In genomic region chr1:151720974-151721787, GRCh38 we compare ENCODE assay signal across 8 cellular contexts. TPM values are rescaled to one million over a fixed set of nuclear protein-coding genes. Genes with fewer than 3 reads are reported as not detected.
A peak's percentile ranks its signal among the peaks of the same experiment; 100 is the strongest.
DNase-seq lines count a peak whose midpoint lies in the region; ATAC-seq, FAIRE-seq and TF ChIP-seq lines count a peak whose summit lies in the region.

RIIAD1 (plus strand) TSS chr1:151721522; CDS start chr1:151721537, 15 bp downstream.

- no peak for FAIRE-seq in H54 (lab: Jason Lieb, UNC)

- ATAC-seq in esophagus mucosa: no peak

- TF ChIP-seq POLR2A in H54 (IDR thresholded peaks at IDR 0.05; ENCODE audit: low read depth, low read length): no peak

- peak within 1 kb of the TSS; percentile 41 for H3K4me3 ChIP-seq in astrocyte of the cerebellum (ENCODE audit: low read depth, low read length)

- DNase-seq in COLO829 (ENCODE audit: low spot score) (peak; percentile 35), H54 (ENCODE audit: insufficient read length, low spot score) (peak; percentile 75), RPMI8226 (peak; percentile 63), astrocyte of the cerebellum (ENCODE audit: low read depth) (no peak), iPS-NIHi11 (ENCODE audit: low spot score) (peak; percentile 95), SIG-M5 treated with dmso at 0.1 percent for 504 hours (lab: John Stamatoyannopoulos, UW; ENCODE audit: unreplicated experiment) (no peak)
- peak; percentile 41 for DNase-seq in stimulated activated CD4-positive, alpha-beta T cell treated with anti-CD3 and anti-CD28 coated beads, Interleukin-12 subunit alpha, Interleukin-12 subunit beta, amount 100 ng/mL, for 4 hours

- TF ChIP-seq CTCF in astrocyte of the cerebellum (IDR thresholded peaks at IDR 0.05; ENCODE audit: low read depth, low read length, missing control alignments): no peak

- in situ Hi-C loops in astrocyte of the cerebellum (cut with HindIII; ENCODE audit: low sequenced_read_pairs): no loop called here

RNA-seq across cellular contexts. Expression of gene RIIAD1, which starts in this region (rescaled TPM):
- total RNA-seq in esophagus mucosa: not detected

Comparison
In these comparisons a context has a peak if more than half of its experiments do, and no peak if none do; other contexts are left out.
1. DNase-seq: peak in COLO829 (single experiment), H54 (single experiment), RPMI8226 (single experiment), iPS-NIHi11 (single experiment) and stimulated activated CD4-positive, alpha-beta T cell treated with anti-CD3 and anti-CD28 coated beads, Interleukin-12 subunit alpha, Interleukin-12 subunit beta, amount 100 ng/mL, for 4 hours (single experiment); none in astrocyte of the cerebellum (single experiment) and SIG-M5 treated with dmso at 0.1 percent for 504 hours (single experiment).